Comparison of ENCODE assay signal across 23 cellular contexts in the genomic region with DNA sequence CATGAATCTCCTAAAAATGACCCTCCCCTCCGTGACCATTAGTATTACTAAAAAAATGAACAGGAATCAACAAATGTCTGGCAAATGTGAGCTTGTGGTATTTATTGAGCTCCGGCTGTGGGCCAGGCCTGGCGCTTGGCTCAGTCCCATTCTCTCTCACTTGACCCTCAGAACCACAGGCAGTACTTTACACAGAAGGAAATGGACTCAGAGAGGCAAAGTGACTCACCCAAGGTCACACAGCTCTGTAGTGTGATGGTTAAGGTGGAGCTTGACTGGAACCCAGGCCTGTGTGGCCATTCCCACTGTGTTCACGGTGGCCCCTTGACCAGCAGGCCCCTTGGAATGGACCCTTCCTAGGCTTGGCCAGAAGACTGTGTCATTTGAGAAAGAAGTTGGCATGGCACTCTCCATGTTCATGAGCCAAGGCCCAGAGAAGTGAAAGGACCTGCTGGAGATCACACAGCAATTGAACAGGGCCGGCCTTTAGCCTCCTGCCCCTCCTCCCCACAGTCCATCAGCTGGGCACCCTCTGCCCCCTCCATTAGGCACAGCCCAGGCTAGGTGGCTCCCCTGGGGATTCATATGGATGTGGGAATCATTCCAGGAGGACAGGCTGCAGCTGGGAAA. TPM values are rescaled to one million over a fixed set of nuclear protein-coding genes. Genes with fewer than 3 reads are reported as not detected.
DNase-seq lines count a peak whose midpoint lies in the region; ATAC-seq, FAIRE-seq and TF ChIP-seq lines count a peak whose summit lies in the region.
"Had no signal": no experiment of that assay in that cellular context is flagged by ENCODE, and none has a peak within 500 bp of the region (broad histone marks: within the 10 kb centered on the region; RNA-seq: fewer than 3 reads in every experiment).

No MANE protein-coding gene starts in this region.

- no peak overlapping the region for H3K4me3 Mint-ChIP-seq in stimulated activated effector memory CD8-positive, alpha-beta T cell treated with anti-CD3 and anti-CD28 coated beads, Interleukin-12 subunit alpha, Interleukin-12 subunit beta, amount 100 ng/mL, for 72 hours
- H3K4me3 Mint-ChIP-seq: CD8-positive, alpha-beta memory T cell; IgD-negative memory B cell had no signal

- no peaks in the 10 kb centered on the region for H3K9me3 Mint-ChIP-seq in stimulated activated effector memory CD8-positive, alpha-beta T cell treated with anti-CD3 and anti-CD28 coated beads, Interleukin-12 subunit alpha, Interleukin-12 subunit beta, amount 100 ng/mL, for 72 hours
- H3K9me3 Mint-ChIP-seq: CD8-positive, alpha-beta memory T cell; IgD-negative memory B cell had no signal

- intact Hi-C loops in left ventricle myocardium inferior (cut with micrococcal nuclease), result no loop called here
- intact Hi-C loops in cardiac septum (cut with DNase I), result no loop called here
- intact Hi-C loops in kidney (cut with DNase I), result no loop called here

- FAIRE-seq in kidney (lab: Jason Lieb, UNC), result no peak
- FAIRE-seq: D721Med, GM12892 had no signal

- no peaks in the 10 kb centered on the region for H3K36me3 Mint-ChIP-seq in stimulated activated effector memory CD8-positive, alpha-beta T cell treated with anti-CD3 and anti-CD28 coated beads, Interleukin-12 subunit alpha, Interleukin-12 subunit beta, amount 100 ng/mL, for 72 hours
- H3K36me3 Mint-ChIP-seq: CD8-positive, alpha-beta memory T cell; IgD-negative memory B cell had no signal

- TF ChIP-seq CTCF in left ventricle myocardium inferior (IDR thresholded peaks at IDR 0.05; ENCODE audit: borderline replicate concordance) (no peak), astrocyte of the spinal cord (IDR thresholded peaks at IDR 0.05; ENCODE audit: low read depth, low read length) (no peak), kidney (IDR thresholded peaks at IDR 0.05; ENCODE audit: borderline replicate concordance, extremely low read depth, insufficient read depth) (no peak)

- peaks cover 33% of the 10 kb centered on the region for H3K36me3 ChIP-seq in left ventricle myocardium inferior
- peaks cover 2 to 8% of the 10 kb centered on the region in 2 donors for H3K36me3 ChIP-seq in kidney (ENCODE audit: control insufficient read depth in 1 of 2, insufficient read depth in 2 of 2, low read length in 2 of 2)

- peak overlapping the region; percentile 45 for H3K27ac Mint-ChIP-seq in stimulated activated effector memory CD8-positive, alpha-beta T cell treated with anti-CD3 and anti-CD28 coated beads, Interleukin-12 subunit alpha, Interleukin-12 subunit beta, amount 100 ng/mL, for 72 hours
- H3K27ac Mint-ChIP-seq: CD8-positive, alpha-beta memory T cell; IgD-negative memory B cell had no signal

- H3K4me1 ChIP-seq in left ventricle myocardium inferior (peaks cover 82% of the 10 kb centered on the region), kidney (ENCODE audit: control insufficient read depth in 1 of 2, insufficient read depth in 1 of 2, low read depth in 1 of 2, low read length in 2 of 2) (peaks cover 0 to 9% of the 10 kb centered on the region in 2 donors)

- H3K4me3 ChIP-seq in left ventricle myocardium inferior, result no peak overlapping the region
- H3K4me3 ChIP-seq in astrocyte of the spinal cord (ENCODE audit: low read depth, low read length), result no peak overlapping the region
- no peak overlapping the region for H3K4me3 ChIP-seq in kidney (ENCODE audit: low read length in 2 of 2)
- H3K4me3 ChIP-seq: BLaER1 treated with 17β-estradiol and CSF1 and Interleukin-3, amounts not matched to agents 10 nM and 100 nM had no signal

- H3K4me1 Mint-ChIP-seq in stimulated activated effector memory CD8-positive, alpha-beta T cell treated with anti-CD3 and anti-CD28 coated beads, Interleukin-12 subunit alpha, Interleukin-12 subunit beta, amount 100 ng/mL, for 72 hours, result peaks cover 6% of the 10 kb centered on the region
- H3K4me1 Mint-ChIP-seq: IgD-negative memory B cell had no signal

- DNase-seq in left ventricle myocardium inferior (no peak), cardiac septum (ENCODE audit: low spot score) (no peak), astrocyte of the spinal cord (ENCODE audit: low read depth, low spot score) (peak; percentile 28), left lobe of liver (ENCODE audit: low spot score) (peak; percentile 65), NCI-H524 treated with DMSO at 0.1 percent for 48 hours (lab: John Stamatoyannopoulos, UW) (no peak), G401 (ENCODE audit: low spot score) (no peak), kidney (no peak)
- no peak for DNase-seq in stimulated activated effector memory CD8-positive, alpha-beta T cell treated with anti-CD3 and anti-CD28 coated beads, Interleukin-12 subunit alpha, Interleukin-12 subunit beta, amount 100 ng/mL, for 72 hours (ENCODE audit: low spot score in 2 of 2)
- DNase-seq: CD8-positive, alpha-beta memory T cell; DND-41; GOT3; NCI-H1105 treated with DMSO at 0.1 percent for 48 hours; NCI-H187; NCI-H345; NK-92 treated with Interleukin-12 subunit alpha and Interleukin-12 subunit beta, amount 100 ng/mL, for 24 hours; SHP77 had no signal

- in situ Hi-C loops in astrocyte of the spinal cord (cut with HindIII; ENCODE audit: low sequenced_read_pairs), result no loop called here
- in situ Hi-C loops in G401 (cut with HindIII; ENCODE audit: low sequenced_read_pairs), result no loop called here

- no peaks in the 10 kb centered on the region for H3K9me3 ChIP-seq in left ventricle myocardium inferior (replicated peaks)
- H3K9me3 ChIP-seq in kidney (ENCODE audit: control insufficient read depth in 1 of 2, low read length in 2 of 2), result no peaks in the 10 kb centered on the region
- H3K9me3 ChIP-seq: BLaER1 treated with 17β-estradiol and CSF1 and Interleukin-3, amounts not matched to agents 10 nM and 100 nM had no signal

- peak overlapping the region; percentile 42 for H3K27ac ChIP-seq in left ventricle myocardium inferior (replicated peaks)
- no peak overlapping the region for H3K27ac ChIP-seq in kidney (ENCODE audit: low read depth in 2 of 2, low read length in 2 of 2)
- H3K27ac ChIP-seq: 22Rv1; BLaER1 treated with 17β-estradiol and CSF1 and Interleukin-3, amounts not matched to agents 10 nM and 100 nM had no signal

- peak; percentile 62 for ATAC-seq in left lobe of liver
- ATAC-seq in stimulated activated effector memory CD8-positive, alpha-beta T cell treated with anti-CD3 and anti-CD28 coated beads, Interleukin-12 subunit alpha, Interleukin-12 subunit beta, amount 100 ng/mL, for 72 hours, result no peak

- no peak overlapping the region for H3K9ac ChIP-seq in kidney (ENCODE audit: low read length in 2 of 2)
- H3K9ac ChIP-seq: BLaER1 treated with 17β-estradiol and CSF1 and Interleukin-3, amounts not matched to agents 10 nM and 100 nM had no signal

- H3K27me3 ChIP-seq in left ventricle myocardium inferior (ENCODE audit: low read depth), result no peaks in the 10 kb centered on the region
- H3K27me3 ChIP-seq: BLaER1 treated with 17β-estradiol and CSF1 and Interleukin-3, amounts not matched to agents 10 nM and 100 nM had no signal

RNA-seq across cellular contexts. Expression of a gene that starts 32.1 kb away (rescaled TPM):
- 0.80 TPM for total RNA-seq in left ventricle myocardium inferior
- total RNA-seq in cardiac septum, result 0.22 TPM
- total RNA-seq in left lobe of liver, result 78.9 TPM
- total RNA-seq in G401 (2014; rRNA removed; shearing (Covaris generic)), result 0.75 and 1.3 TPM in 2 replicates
- not detected for total RNA-seq in kidney
- polyA plus RNA-seq in kidney (ENCODE audit: insufficient read depth, low read depth, low replicate concordance), result 237 TPM
- total RNA-seq: CD8-positive, alpha-beta memory T cell; LHCN-M2; OCI-LY7 had no signal
- polyA plus RNA-seq: CD8-positive, alpha-beta memory T cell; IgD-negative memory B cell had no signal

RNA-seq across cellular contexts. Expression of a gene that starts 43.2 kb away (rescaled TPM):
- total RNA-seq in left ventricle myocardium inferior (64.8 TPM), cardiac septum (44.1 TPM), left lobe of liver (1.5 TPM), kidney (24.6 TPM)
- total RNA-seq in G401 (2014; rRNA removed; shearing (Covaris generic)), result 7.1 and 13.6 TPM in 2 replicates
- 31.1 TPM for polyA plus RNA-seq in kidney (ENCODE audit: insufficient read depth, low read depth, low replicate concordance)
- total RNA-seq: OCI-LY7 had no signal

RNA-seq across cellular contexts. Expression of a gene that starts 50.3 kb away (rescaled TPM):
- total RNA-seq in left ventricle myocardium inferior (6.8 TPM), cardiac septum (14.3 TPM), left lobe of liver (2.3 TPM), kidney (5.4 TPM)
- total RNA-seq in G401 (2014; rRNA removed; shearing (Covaris generic)), result not detected in 2 replicates
- 3.8 TPM for polyA plus RNA-seq in kidney (ENCODE audit: insufficient read depth, low read depth, low replicate concordance)
- total RNA-seq: CD8-positive, alpha-beta memory T cell; LHCN-M2; OCI-LY7 had no signal
- polyA plus RNA-seq: CD8-positive, alpha-beta memory T cell; IgD-negative memory B cell had no signal

Comparison
In these comparisons a context has a peak if more than half of its experiments do, and no peak if none do; other contexts are left out.
1. DNase-seq: peak in astrocyte of the spinal cord (single experiment) and left lobe of liver (single experiment); none in left ventricle myocardium inferior (single experiment), cardiac septum (single experiment), stimulated activated effector memory CD8-positive, alpha-beta T cell treated with anti-CD3 and anti-CD28 coated beads, Interleukin-12 subunit alpha, Interleukin-12 subunit beta, amount 100 ng/mL, for 72 hours (0 of 2), NCI-H524 treated with DMSO at 0.1 percent for 48 hours (single experiment), G401 (single experiment) and kidney (single experiment).
2. RNA of a gene that starts 32.1 kb away (total RNA-seq): 78.9 TPM in left lobe of liver (single experiment); 0.80 TPM in left ventricle myocardium inferior (single experiment), 0.75 to 1.3 TPM in G401, 0.22 TPM in cardiac septum (single experiment) and not detected in kidney (single experiment); every median in the first group is over 10 times any median in the second.